Comparison of ENCODE assay signal across 17 cellular contexts in genomic region chr3:112497897-112498548, GRCh38. TPM values are rescaled to one million over a fixed set of nuclear protein-coding genes. Genes with fewer than 3 reads are reported as not detected.
DNase-seq lines count a peak whose midpoint lies in the region; ATAC-seq and TF ChIP-seq lines count a peak whose summit lies in the region.
"Had no signal": no experiment of that assay in that cellular context is flagged by ENCODE, and none has a peak within 500 bp of the region (broad histone marks: within the 10 kb centered on the region; RNA-seq: fewer than 3 reads in every experiment).

No MANE protein-coding gene starts in this region.

- peak overlapping the region; percentile 89 for H3K4me3 ChIP-seq in GM08714 (ENCODE audit: low read length)
- no peak overlapping the region for H3K4me3 ChIP-seq in dorsolateral prefrontal cortex
- H3K4me3 ChIP-seq: BLaER1 treated with 17β-estradiol and CSF1 and Interleukin-3, amounts not matched to agents 10 nM and 100 nM; K562; upper lobe of left lung had no signal

- H3K4me1 Mint-ChIP-seq in CD4-positive, alpha-beta T cell (ENCODE audit: low read depth): peaks cover 79% of the 10 kb centered on the region
- peaks cover 34 to 51% of the 10 kb centered on the region in 2 donors for H3K4me1 Mint-ChIP-seq in effector memory CD8-positive, alpha-beta T cell (ENCODE audit: low read depth in 2 of 2)

- no peaks in the 10 kb centered on the region for H3K9me3 Mint-ChIP-seq in CD4-positive, alpha-beta T cell
- H3K9me3 Mint-ChIP-seq in effector memory CD8-positive, alpha-beta T cell: no peaks in the 10 kb centered on the region

- peak; percentile 21 for ATAC-seq in CD4-positive, alpha-beta T cell (ENCODE audit: poor library complexity)
- no peak for ATAC-seq in effector memory CD8-positive, alpha-beta T cell (replicated peaks)
- no peak for ATAC-seq in HG02938 (IDR thresholded peaks at IDR 0.05; ENCODE audit: unreplicated experiment)
- ATAC-seq: HCT116, K562 had no signal

- peak overlapping the region; percentile 60 for H3K27ac ChIP-seq in CD4-positive, alpha-beta T cell (ENCODE audit: low read depth, low read length)
- H3K27ac ChIP-seq in dorsolateral prefrontal cortex: no peak overlapping the region
- H3K27ac ChIP-seq: BLaER1 treated with 17β-estradiol and CSF1 and Interleukin-3, amounts not matched to agents 10 nM and 100 nM; upper lobe of left lung had no signal

- DNase-seq in CD4-positive, alpha-beta T cell: no peak
- DNase-seq in SIG-M5 (lab: John Stamatoyannopoulos, UW) (peak; percentile 41), SHP77 (lab: John Stamatoyannopoulos, UW) (no peak), dorsolateral prefrontal cortex (no peak)
- no peak for DNase-seq in effector memory CD8-positive, alpha-beta T cell
- DNase-seq: activated CD8-positive, alpha-beta memory T cell treated with anti-CD3 and anti-CD28 coated beads, Interleukin-2, amount 50 U/mL, for 4 hours; dermis blood vessel endothelial cell; hippocampal formation; NCI-H510A; upper lobe of left lung had no signal

- POLR2A ChIA-PET in CD4-positive, alpha-beta T cell (lab: Charles Lee): interaction anchor here (0.7 to 5.4 kb wide), 10 partner anchors 8 to 426 kb away, joined by 3 to 56 read pairs (median 6); partner anchors contain the start of gene CD200

- H3K27ac Mint-ChIP-seq in CD4-positive, alpha-beta T cell: peak overlapping the region; percentile 90
- peak overlapping the region; percentile 57 to 91 for H3K27ac Mint-ChIP-seq in effector memory CD8-positive, alpha-beta T cell
- H3K27ac Mint-ChIP-seq: progenitor cell of endocrine pancreas had no signal

- no peak for TF ChIP-seq CTCF in CD4-positive, alpha-beta T cell (IDR thresholded peaks at IDR 0.05)
- TF ChIP-seq CTCF in dorsolateral prefrontal cortex (IDR thresholded peaks at IDR 0.05 in 54 of 56, conservative IDR thresholded peaks at IDR 0.05 in 2 of 56; ENCODE audit: low read depth in 1 of 56, partially characterized antibody in 56 of 56): no peak

- CTCF ChIA-PET in CD4-positive, alpha-beta T cell (lab: Charles Lee): interaction anchor here (1.0 to 1.8 kb wide), 2 partner anchors 8 to 33 kb away, joined by 4 to 5 read pairs; no protein-coding TSS in a partner anchor

- intact Hi-C loops in CD4-positive, alpha-beta T cell (cut with DNase I, micrococcal nuclease): loop anchor here in 1 of 2 experiments (2.0 to 5.0 kb wide), 2 partner anchors 21 to 36 kb away; no protein-coding TSS in a partner anchor
- intact Hi-C loops in dorsolateral prefrontal cortex (cut with DNase I): no loop called here

- peaks cover 41% of the 10 kb centered on the region for H3K36me3 Mint-ChIP-seq in CD4-positive, alpha-beta T cell (ENCODE audit: low read depth)
- peaks cover 13% of the 10 kb centered on the region for H3K36me3 Mint-ChIP-seq in effector memory CD8-positive, alpha-beta T cell (ENCODE audit: insufficient read depth)

- no peaks in the 10 kb centered on the region for H3K27me3 ChIP-seq in CD4-positive, alpha-beta T cell (ENCODE audit: control insufficient read depth, insufficient read depth, low read length)
- no peaks in the 10 kb centered on the region for H3K27me3 ChIP-seq in dorsolateral prefrontal cortex
- H3K27me3 ChIP-seq: BLaER1 treated with 17β-estradiol and CSF1 and Interleukin-3, amounts not matched to agents 10 nM and 100 nM; upper lobe of left lung had no signal

- peak overlapping the region; percentile 90 for H3K4me3 Mint-ChIP-seq in CD4-positive, alpha-beta T cell
- H3K4me3 Mint-ChIP-seq in effector memory CD8-positive, alpha-beta T cell: peak overlapping the region; percentile 81 to 88

- no peaks in the 10 kb centered on the region for H3K27me3 Mint-ChIP-seq in CD4-positive, alpha-beta T cell
- no peaks in the 10 kb centered on the region for H3K27me3 Mint-ChIP-seq in effector memory CD8-positive, alpha-beta T cell
- H3K27me3 Mint-ChIP-seq: progenitor cell of endocrine pancreas had no signal

- no peaks in the 10 kb centered on the region for H3K9me3 ChIP-seq in CD4-positive, alpha-beta T cell (ENCODE audit: control insufficient read depth, low read length)
- H3K9me3 ChIP-seq: upper lobe of left lung had no signal

RNA-seq across cellular contexts. Expression of gene BTLA, which starts 1.2 kb away (rescaled TPM):
- total RNA-seq in CD4-positive, alpha-beta T cell: 1 to 10 TPM; 8.5 to 9.6 TPM
- total RNA-seq in dorsolateral prefrontal cortex: 1 to 10 TPM in 9 of 120 experiments, under 1 TPM in 57, not detected in 54; 0.14 to 1.4 (median 0.41) TPM
- total RNA-seq: progenitor cell of endocrine pancreas, RPMI7951 had no signal
